ENCODE assay signal across 1 cellular context in genomic region chr2:46747297-46747818, GRCh38.
TF ChIP-seq lines count a peak whose summit lies in the region.

No MANE protein-coding gene starts in this region.

TF ChIP-seq in HepG2, 621 proteins besides CTCF, POLR2A, EP300 and RAD21 (continued from another document and continues in another):
- TF ChIP-seq ZNF567 (CRISPR knock-in tag; IDR thresholded peaks at IDR 0.05; ENCODE audit: borderline replicate concordance) = no peak
- TF ChIP-seq ZNF280B (CRISPR knock-in tag; IDR thresholded peaks at IDR 0.05; ENCODE audit: borderline replicate concordance) = no peak
- no peak for TF ChIP-seq TBL1XR1 (IDR thresholded peaks at IDR 0.05; ENCODE audit: borderline replicate concordance, low read length, partially characterized antibody)
- no peak for TF ChIP-seq CENPBD1 (CRISPR knock-in tag; IDR thresholded peaks at IDR 0.05; ENCODE audit: borderline replicate concordance, low read depth)
- TF ChIP-seq ZFP90 (CRISPR knock-in tag; IDR thresholded peaks at IDR 0.05; ENCODE audit: borderline replicate concordance) = 0 out of 2 replicates have a peak, but pooled peaks have one; percentile 55
- TF ChIP-seq BHLHE40 (IDR thresholded peaks at IDR 0.05; ENCODE audit: low read length) = no peak
- no peak for TF ChIP-seq EEA1 (CRISPR knock-in tag; IDR thresholded peaks at IDR 0.05; ENCODE audit: borderline replicate concordance)
- no peak for TF ChIP-seq AFF4 (CRISPR knock-in tag; IDR thresholded peaks at IDR 0.05)
- TF ChIP-seq ZNF670 (CRISPR knock-in tag; IDR thresholded peaks at IDR 0.05; ENCODE audit: borderline replicate concordance) = peak; percentile 38; the same call in 1 of the 2 replicates
- TF ChIP-seq ATM (IDR thresholded peaks at IDR 0.05; ENCODE audit: borderline replicate concordance) = no peak
- no peak for TF ChIP-seq ZNF274 (CRISPR knock-in tag; IDR thresholded peaks at IDR 0.05)
- TF ChIP-seq ZNF414 (CRISPR knock-in tag; IDR thresholded peaks at IDR 0.05) = peak; percentile 56; the same call in 1 of the 2 replicates
- TF ChIP-seq ZSCAN31 (CRISPR knock-in tag; IDR thresholded peaks at IDR 0.05; ENCODE audit: low read depth) = no peak
- TF ChIP-seq ZNF570 (CRISPR knock-in tag; IDR thresholded peaks at IDR 0.05; ENCODE audit: borderline replicate concordance) = no peak
- peak; percentile 19 for TF ChIP-seq TEAD3 (CRISPR knock-in tag; optimal IDR thresholded peaks at IDR 0.05; ENCODE audit: borderline replicate concordance)
- no peak for TF ChIP-seq KAT7 (CRISPR knock-in tag; IDR thresholded peaks at IDR 0.05; ENCODE audit: borderline replicate concordance)
- no peak for TF ChIP-seq NRL (CRISPR knock-in tag; IDR thresholded peaks at IDR 0.05; ENCODE audit: borderline replicate concordance)
- TF ChIP-seq ZNF768 (CRISPR knock-in tag; IDR thresholded peaks at IDR 0.05) = no peak
- TF ChIP-seq POLR2AphosphoS5 (IDR thresholded peaks at IDR 0.05; ENCODE audit: low read depth, low read length) = no peak
- peak; percentile 78; the same call in 1 of the 2 replicates for TF ChIP-seq HMG20A (CRISPR knock-in tag; IDR thresholded peaks at IDR 0.05; ENCODE audit: borderline replicate concordance)
- TF ChIP-seq ZNF597 (CRISPR knock-in tag; IDR thresholded peaks at IDR 0.05) = no peak
- no peak for TF ChIP-seq SNAPC4 (CRISPR knock-in tag; IDR thresholded peaks at IDR 0.05)
- TF ChIP-seq ZNF431 (CRISPR knock-in tag; IDR thresholded peaks at IDR 0.05; ENCODE audit: borderline replicate concordance, low read depth) = no peak
- peak; percentile 49; the same call in 1 of the 2 replicates for TF ChIP-seq DMAP1 (CRISPR knock-in tag; IDR thresholded peaks at IDR 0.05)
- TF ChIP-seq ZNF17 (CRISPR knock-in tag; IDR thresholded peaks at IDR 0.05) = no peak
- no peak for TF ChIP-seq ZNF577 (CRISPR knock-in tag; IDR thresholded peaks at IDR 0.05; ENCODE audit: borderline replicate concordance, low read depth)
- TF ChIP-seq JUNB (CRISPR knock-in tag; IDR thresholded peaks at IDR 0.05; ENCODE audit: borderline replicate concordance) = no peak
- TF ChIP-seq MXD1 (CRISPR knock-in tag; IDR thresholded peaks at IDR 0.05) = no peak
- no peak for TF ChIP-seq DNMT3B (CRISPR knock-in tag; conservative IDR thresholded peaks at IDR 0.05)
- no peak for TF ChIP-seq PAWR (CRISPR knock-in tag; IDR thresholded peaks at IDR 0.05; ENCODE audit: borderline replicate concordance)
- TF ChIP-seq CSRNP2 (CRISPR knock-in tag; conservative IDR thresholded peaks at IDR 0.05; ENCODE audit: low read depth) = no peak
- TF ChIP-seq ZBTB49 (CRISPR knock-in tag; IDR thresholded peaks at IDR 0.05; ENCODE audit: borderline replicate concordance) = no peak
- TF ChIP-seq ZNF180 (CRISPR knock-in tag; IDR thresholded peaks at IDR 0.05; ENCODE audit: borderline replicate concordance, low read depth) = no peak
- no peak for TF ChIP-seq ZNF547 (CRISPR knock-in tag; IDR thresholded peaks at IDR 0.05)
- TF ChIP-seq KDM4B (CRISPR knock-in tag; IDR thresholded peaks at IDR 0.05) = no peak
- TF ChIP-seq PRMT3 (CRISPR knock-in tag; IDR thresholded peaks at IDR 0.05; ENCODE audit: borderline replicate concordance, low read depth) = no peak
- no peak for TF ChIP-seq STAG1 (CRISPR knock-in tag; IDR thresholded peaks at IDR 0.05)
- TF ChIP-seq ZNF136 (CRISPR knock-in tag; IDR thresholded peaks at IDR 0.05; ENCODE audit: low read depth) = no peak; the same call in 1 of the 2 replicates
- TF ChIP-seq ZBTB20 (CRISPR knock-in tag; IDR thresholded peaks at IDR 0.05; ENCODE audit: borderline replicate concordance, low read depth) = peak; percentile 88; the same call in 1 of the 2 replicates
- no peak for TF ChIP-seq NFE2L2 (IDR thresholded peaks at IDR 0.05; ENCODE audit: low read length)
- TF ChIP-seq DBP (CRISPR knock-in tag; IDR thresholded peaks at IDR 0.05; ENCODE audit: not compliant biosample characterization) = no peak
- no peak for TF ChIP-seq ZNF850 (CRISPR knock-in tag; conservative IDR thresholded peaks at IDR 0.05)
- TF ChIP-seq BRF2 (CRISPR knock-in tag; IDR thresholded peaks at IDR 0.05) = no peak
- TF ChIP-seq JUN (CRISPR knock-in tag; IDR thresholded peaks at IDR 0.05) = 0 out of 2 replicates have a peak, but pooled peaks have one; percentile 56
